In genomic region chr4:59560136-59560648, GRCh38 we compare ENCODE assay signal across 7 cellular contexts.
A peak's percentile ranks its signal among the peaks of the same experiment; 100 is the strongest.
DNase-seq lines count a peak whose midpoint lies in the region; FAIRE-seq and TF ChIP-seq lines count a peak whose summit lies in the region.
"Not testable (repeated sequence)": the region's sequence is repeated elsewhere in the genome, so short reads cannot be mapped to it uniquely, and the experiment has no call there.

No MANE protein-coding gene starts in this region.

- not testable (repeated sequence) for H2BK15ac ChIP-seq in neuronal stem cell (ENCODE audit: low read length)

- peak overlapping the region; percentile 71 for H3K18ac ChIP-seq in neuronal stem cell (ENCODE audit: low read length)

- not testable (repeated sequence) for H3K79me1 ChIP-seq in neuronal stem cell (ENCODE audit: low read depth, low read length)

- H3K4me3 ChIP-seq in OCI-LY3 (ENCODE audit: low read length); astrocyte (ENCODE audit: insufficient read depth, low read depth, low read length); neuronal stem cell (ENCODE audit: low read length in 2 of 2): not testable (repeated sequence)

- H2AK5ac ChIP-seq in neuronal stem cell (ENCODE audit: low read depth, low read length), result not testable (repeated sequence)

- peak overlapping the region; percentile 21 for H3K14ac ChIP-seq in neuronal stem cell (ENCODE audit: low read length)

- peak overlapping the region; percentile 14; the same call in 1 of the 2 replicates for H3K4me2 ChIP-seq in OCI-LY3 (ENCODE audit: low read length)
- not testable (repeated sequence) for H3K4me2 ChIP-seq in astrocyte (ENCODE audit: low read length); neuronal stem cell (ENCODE audit: insufficient read depth, low read length, poor library complexity, severe bottlenecking)

- not testable (repeated sequence) for H3K23ac ChIP-seq in neuronal stem cell (ENCODE audit: low read depth, low read length, poor library complexity)

- not testable (repeated sequence) for TF ChIP-seq CTCF in OCI-LY3 (IDR thresholded peaks at IDR 0.05; ENCODE audit: low read depth, low read length); astrocyte (IDR thresholded peaks at IDR 0.05; ENCODE audit: insufficient read depth, low read depth, low read length)

- not testable (repeated sequence) for H3K36me3 Mint-ChIP-seq in astrocyte (ENCODE audit: low read depth, unreplicated experiment)

- not testable (repeated sequence) for H3K9ac ChIP-seq in OCI-LY3 (ENCODE audit: low read length); astrocyte (ENCODE audit: low read length); neuronal stem cell (ENCODE audit: low read depth, low read length, poor library complexity)

- not testable (repeated sequence) for H4K8ac ChIP-seq in neuronal stem cell (ENCODE audit: low read depth, low read length)

- DNase-seq in GDM1 (lab: John Stamatoyannopoulos, UW) (peak; percentile 93), KBM-7 (peak; percentile 97), UCSD-AML1 (lab: John Stamatoyannopoulos, UW; ENCODE audit: unreplicated experiment) (peak; percentile 80), islet precursor cell (peak; percentile 79)
- not testable (repeated sequence) for DNase-seq in astrocyte (ENCODE audit: low read depth); neuronal stem cell (ENCODE audit: low spot score)

- not testable (repeated sequence) for H3K4ac ChIP-seq in neuronal stem cell (ENCODE audit: low read length)

- H3K27ac ChIP-seq in OCI-LY3 (ENCODE audit: low read length); astrocyte (ENCODE audit: low read depth, low read length); neuronal stem cell (replicated peaks; ENCODE audit: low read length): not testable (repeated sequence)

- not testable (repeated sequence) for H3K4me1 Mint-ChIP-seq in astrocyte (ENCODE audit: low read depth, unreplicated experiment)

- H2BK5ac ChIP-seq in neuronal stem cell (ENCODE audit: low read length), result not testable (repeated sequence)

- not testable (repeated sequence) for FAIRE-seq in astrocyte (lab: Jason Lieb, UNC)

- H2AFZ ChIP-seq in OCI-LY3 (ENCODE audit: low read depth, low read length) (peak overlapping the region; percentile 60; the same call in 1 of the 2 replicates), neuronal stem cell (ENCODE audit: low read length) (peak overlapping the region; percentile 75)
- not testable (repeated sequence) for H2AFZ ChIP-seq in astrocyte (ENCODE audit: low read depth, low read length)

- H3K27ac Mint-ChIP-seq in astrocyte (ENCODE audit: unreplicated experiment), result peak overlapping the region; percentile 66

- H3K36me3 ChIP-seq in OCI-LY3 (replicated peaks; ENCODE audit: low read depth, low read length); astrocyte (ENCODE audit: insufficient read depth, low read length); neuronal stem cell (replicated peaks in 1 of 2; ENCODE audit: control insufficient read depth in 2 of 2, insufficient read depth in 2 of 2, low read length in 2 of 2): not testable (repeated sequence)

- in situ Hi-C loops in KBM-7 (cut with MboI; ENCODE audit: low pct_unique_long_range_greater_than_20kb, low sequenced_read_pairs), result not testable (repeated sequence)

- not testable (repeated sequence) for H3K27me3 Mint-ChIP-seq in astrocyte (ENCODE audit: low read depth, unreplicated experiment)

- H3K79me2 ChIP-seq in OCI-LY3 (ENCODE audit: low read length); astrocyte (ENCODE audit: insufficient read depth, low read length): not testable (repeated sequence)

- H2BK12ac ChIP-seq in neuronal stem cell (ENCODE audit: low read length), result not testable (repeated sequence)

- not testable (repeated sequence) for H4K91ac ChIP-seq in neuronal stem cell (ENCODE audit: low read depth, low read length, poor library complexity)

- H4K20me1 ChIP-seq in OCI-LY3 (ENCODE audit: insufficient read depth, low read length); astrocyte (ENCODE audit: insufficient read depth, low read length): not testable (repeated sequence)

- not testable (repeated sequence) for H3K9me3 ChIP-seq in OCI-LY3 (ENCODE audit: insufficient read depth, low read length); astrocyte (ENCODE audit: insufficient read depth, low read depth, low read length); neuronal stem cell (replicated peaks in 1 of 2; ENCODE audit: control insufficient read depth in 2 of 2, insufficient read depth in 1 of 2, low read depth in 1 of 2, low read length in 2 of 2)

- H3K4me1 ChIP-seq in OCI-LY3 (ENCODE audit: low read length), result peaks cover 13% of the 10 kb centered on the region
- not testable (repeated sequence) for H3K4me1 ChIP-seq in astrocyte (ENCODE audit: insufficient read depth, low read length); neuronal stem cell (ENCODE audit: control insufficient read depth in 2 of 2, insufficient read depth in 1 of 2, low read depth in 1 of 2, low read length in 2 of 2)

- H3K27me3 ChIP-seq in OCI-LY3 (ENCODE audit: low read depth, low read length); astrocyte (ENCODE audit: insufficient read depth, low read length); neuronal stem cell (ENCODE audit: control insufficient read depth in 3 of 3, insufficient read depth in 3 of 3, low read depth in 1 of 3, low read length in 3 of 3): not testable (repeated sequence)

- not testable (repeated sequence) for H3K4me3 Mint-ChIP-seq in astrocyte (ENCODE audit: unreplicated experiment)

- not testable (repeated sequence) for H2BK120ac ChIP-seq in neuronal stem cell (ENCODE audit: low read depth, low read length)

- no CpG with 5 or more reads among the region's 9 CpGs for WGBS in neuronal stem cell (ENCODE audit: extremely low coverage in 2 of 2, insufficient read length in 2 of 2, insufficient replicate concordance in 1 of 2), 2 donors

- not testable (repeated sequence) for H3K9me3 Mint-ChIP-seq in astrocyte (ENCODE audit: unreplicated experiment)
